ENCODE assay signal across 1 cellular context in the genomic region with DNA sequence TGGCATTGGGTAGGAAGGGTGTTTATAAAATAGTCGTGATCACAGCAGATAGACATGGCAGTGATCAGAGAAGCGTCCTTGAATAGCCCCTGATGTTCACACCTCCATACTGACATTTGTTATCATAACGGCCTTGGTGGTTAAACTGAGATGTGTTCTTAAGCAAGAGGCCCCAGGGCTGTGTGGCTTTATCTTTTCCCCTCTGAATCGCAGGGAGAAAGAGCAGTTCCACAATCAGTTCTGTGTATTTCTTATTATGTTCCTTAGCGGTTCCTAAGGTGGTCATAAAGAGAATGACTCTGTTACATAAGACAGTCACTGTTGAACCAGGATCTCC.
TF ChIP-seq lines count a peak whose summit lies in the region.

No MANE protein-coding gene starts in this region.

TF ChIP-seq in HepG2, 621 proteins besides CTCF, POLR2A, EP300 and RAD21 (continued from another document):
- TF ChIP-seq THRA (CRISPR knock-in tag; IDR thresholded peaks at IDR 0.05; ENCODE audit: borderline replicate concordance): peak; percentile 68; the same call in 1 of the 2 replicates
- no peak for TF ChIP-seq SOX6 (IDR thresholded peaks at IDR 0.05)
- TF ChIP-seq SOX6 (CRISPR knock-in tag; IDR thresholded peaks at IDR 0.05): 0 out of 2 replicates have a peak, but pooled peaks have one; percentile 11
- no peak for TF ChIP-seq ZNF792 (CRISPR knock-in tag; IDR thresholded peaks at IDR 0.05)
- TF ChIP-seq, protein P1, sequence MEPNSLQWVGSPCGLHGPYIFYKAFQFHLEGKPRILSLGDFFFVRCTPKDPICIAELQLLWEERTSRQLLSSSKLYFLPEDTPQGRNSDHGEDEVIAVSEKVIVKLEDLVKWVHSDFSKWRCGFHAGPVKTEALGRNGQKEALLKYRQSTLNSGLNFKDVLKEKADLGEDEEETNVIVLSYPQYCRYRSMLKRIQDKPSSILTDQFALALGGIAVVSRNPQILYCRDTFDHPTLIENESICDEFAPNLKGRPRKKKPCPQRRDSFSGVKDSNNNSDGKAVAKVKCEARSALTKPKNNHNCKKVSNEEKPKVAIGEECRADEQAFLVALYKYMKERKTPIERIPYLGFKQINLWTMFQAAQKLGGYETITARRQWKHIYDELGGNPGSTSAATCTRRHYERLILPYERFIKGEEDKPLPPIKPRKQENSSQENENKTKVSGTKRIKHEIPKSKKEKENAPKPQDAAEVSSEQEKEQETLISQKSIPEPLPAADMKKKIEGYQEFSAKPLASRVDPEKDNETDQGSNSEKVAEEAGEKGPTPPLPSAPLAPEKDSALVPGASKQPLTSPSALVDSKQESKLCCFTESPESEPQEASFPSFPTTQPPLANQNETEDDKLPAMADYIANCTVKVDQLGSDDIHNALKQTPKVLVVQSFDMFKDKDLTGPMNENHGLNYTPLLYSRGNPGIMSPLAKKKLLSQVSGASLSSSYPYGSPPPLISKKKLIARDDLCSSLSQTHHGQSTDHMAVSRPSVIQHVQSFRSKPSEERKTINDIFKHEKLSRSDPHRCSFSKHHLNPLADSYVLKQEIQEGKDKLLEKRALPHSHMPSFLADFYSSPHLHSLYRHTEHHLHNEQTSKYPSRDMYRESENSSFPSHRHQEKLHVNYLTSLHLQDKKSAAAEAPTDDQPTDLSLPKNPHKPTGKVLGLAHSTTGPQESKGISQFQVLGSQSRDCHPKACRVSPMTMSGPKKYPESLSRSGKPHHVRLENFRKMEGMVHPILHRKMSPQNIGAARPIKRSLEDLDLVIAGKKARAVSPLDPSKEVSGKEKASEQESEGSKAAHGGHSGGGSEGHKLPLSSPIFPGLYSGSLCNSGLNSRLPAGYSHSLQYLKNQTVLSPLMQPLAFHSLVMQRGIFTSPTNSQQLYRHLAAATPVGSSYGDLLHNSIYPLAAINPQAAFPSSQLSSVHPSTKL (CRISPR knock-in tag; IDR thresholded peaks at IDR 0.05): peak; percentile 27; the same call in 1 of the 2 replicates
- TF ChIP-seq ZNF317 (CRISPR knock-in tag; IDR thresholded peaks at IDR 0.05): no peak
- no peak for TF ChIP-seq HES4 (CRISPR knock-in tag; IDR thresholded peaks at IDR 0.05; ENCODE audit: borderline replicate concordance)
- no peak for TF ChIP-seq SOX13 (IDR thresholded peaks at IDR 0.05)
- peak in 1 of 2 experiments; percentile 24; a peak in 1 of 4 replicates for TF ChIP-seq SOX13 (CRISPR knock-in tag; conservative IDR thresholded peaks at IDR 0.05 in 1 of 2, IDR thresholded peaks at IDR 0.05 in 1 of 2)
- TF ChIP-seq TBX3 (IDR thresholded peaks at IDR 0.05; ENCODE audit: borderline replicate concordance): peak; percentile 62; the same call in 1 of the 2 replicates
- 0 out of 2 replicates have a peak, but pooled peaks have one; percentile 28 for TF ChIP-seq YEATS2 (CRISPR knock-in tag; IDR thresholded peaks at IDR 0.05; ENCODE audit: borderline replicate concordance)
- TF ChIP-seq ZNF468 (CRISPR knock-in tag; IDR thresholded peaks at IDR 0.05): no peak
- peak; percentile 71; the same call in 1 of the 2 replicates for TF ChIP-seq TBX2 (CRISPR knock-in tag; IDR thresholded peaks at IDR 0.05; ENCODE audit: borderline replicate concordance)
